In genomic region chr14:60647081-60647836, GRCh38 we compare ENCODE assay signal across 8 cellular contexts. TPM values are rescaled to one million over a fixed set of nuclear protein-coding genes. Genes with fewer than 3 reads are reported as not detected.
A peak's percentile ranks its signal among the peaks of the same experiment; 100 is the strongest.
DNase-seq lines count a peak whose midpoint lies in the region; ATAC-seq and TF ChIP-seq lines count a peak whose summit lies in the region.

No MANE protein-coding gene starts in this region.

- intact Hi-C loops in activated T-helper 1 cell treated with anti-CD3 and anti-CD28 coated beads, Interleukin-12 subunit alpha, Interleukin-12 subunit beta, Interleukin-2, Interleukin-4 antibody, amounts not matched to agents 30 ng/mL and 10 ng/mL and 1 ng/mL, durations not matched to agents 14 hours and 24 hours and 36 hours (cut with micrococcal nuclease): loop anchor here (1.0 to 10.0 kb wide), 2 partner anchors 9 to 312 kb away; no protein-coding TSS in a partner anchor

- H3K27ac Mint-ChIP-seq in activated T-helper 1 cell treated with anti-CD3 and anti-CD28 coated beads, Interleukin-12 subunit alpha, Interleukin-12 subunit beta, Interleukin-2, Interleukin-4 antibody, amounts not matched to agents 30 ng/mL and 10 ng/mL and 1 ng/mL, durations not matched to agents 14 hours and 24 hours and 36 hours: peak overlapping the region; percentile 58
- peak overlapping the region; percentile 74 for H3K27ac Mint-ChIP-seq in type B pancreatic cell

- H3K36me3 ChIP-seq in HUES64 (ENCODE audit: insufficient read depth, low read length) (no peaks in the 10 kb centered on the region), kidney epithelial cell (ENCODE audit: control insufficient read depth, insufficient read depth, low read length) (no peaks in the 10 kb centered on the region)

- H3K9me3 Mint-ChIP-seq in activated T-helper 1 cell treated with anti-CD3 and anti-CD28 coated beads, Interleukin-12 subunit alpha, Interleukin-12 subunit beta, Interleukin-2, Interleukin-4 antibody, amounts not matched to agents 30 ng/mL and 10 ng/mL and 1 ng/mL, durations not matched to agents 14 hours and 24 hours and 36 hours: no peaks in the 10 kb centered on the region
- H3K9me3 Mint-ChIP-seq in type B pancreatic cell: no peaks in the 10 kb centered on the region

- H3K36me3 Mint-ChIP-seq in activated T-helper 1 cell treated with anti-CD3 and anti-CD28 coated beads, Interleukin-12 subunit alpha, Interleukin-12 subunit beta, Interleukin-2, Interleukin-4 antibody, amounts not matched to agents 30 ng/mL and 10 ng/mL and 1 ng/mL, durations not matched to agents 14 hours and 24 hours and 36 hours (ENCODE audit: low read depth): peaks cover 4% of the 10 kb centered on the region
- H3K36me3 Mint-ChIP-seq in type B pancreatic cell: peaks cover 12% of the 10 kb centered on the region

- H3K27me3 ChIP-seq in HUES64 (ENCODE audit: insufficient read depth, low read length): peaks cover 100% of the 10 kb centered on the region
- H3K27me3 ChIP-seq in kidney epithelial cell (ENCODE audit: control insufficient read depth, insufficient read depth, low read length): peaks cover 43% of the 10 kb centered on the region

- under 1% methylated on average over 43 of the region's 43 CpGs for WGBS in HUES64

- DNase-seq in COR-L47 (lab: John Stamatoyannopoulos, UW) (peak; percentile 21), kidney epithelial cell (ENCODE audit: low read depth) (no peak), type B pancreatic cell (ENCODE audit: extremely low spot score, unreplicated experiment) (no peak), 8988T (no peak), iPS-NIHi11 (ENCODE audit: low spot score) (no peak)
- DNase-seq in activated T-helper 1 cell treated with anti-CD3 and anti-CD28 coated beads, Interleukin-12 subunit alpha, Interleukin-12 subunit beta, Interleukin-2, Interleukin-4 antibody, amounts not matched to agents 30 ng/mL and 10 ng/mL and 1 ng/mL, durations not matched to agents 14 hours and 24 hours and 36 hours (ENCODE audit: low spot score): no peak

- TF ChIP-seq CTCF in kidney epithelial cell (IDR thresholded peaks at IDR 0.05; ENCODE audit: insufficient read depth, low read length, poor library complexity, severe bottlenecking) (no peak), type B pancreatic cell (conservative IDR thresholded peaks at IDR 0.05) (no peak)

- H3K27me3 Mint-ChIP-seq in activated T-helper 1 cell treated with anti-CD3 and anti-CD28 coated beads, Interleukin-12 subunit alpha, Interleukin-12 subunit beta, Interleukin-2, Interleukin-4 antibody, amounts not matched to agents 30 ng/mL and 10 ng/mL and 1 ng/mL, durations not matched to agents 14 hours and 24 hours and 36 hours (ENCODE audit: insufficient read depth): peaks cover 80% of the 10 kb centered on the region
- peaks cover 93% of the 10 kb centered on the region for H3K27me3 Mint-ChIP-seq in type B pancreatic cell

- peaks cover 48% of the 10 kb centered on the region for H3K4me1 Mint-ChIP-seq in activated T-helper 1 cell treated with anti-CD3 and anti-CD28 coated beads, Interleukin-12 subunit alpha, Interleukin-12 subunit beta, Interleukin-2, Interleukin-4 antibody, amounts not matched to agents 30 ng/mL and 10 ng/mL and 1 ng/mL, durations not matched to agents 14 hours and 24 hours and 36 hours (ENCODE audit: low read depth)
- peaks cover 33% of the 10 kb centered on the region for H3K4me1 Mint-ChIP-seq in type B pancreatic cell (ENCODE audit: unreplicated experiment)

- peak overlapping the region; percentile 69 for H3K4me3 Mint-ChIP-seq in activated T-helper 1 cell treated with anti-CD3 and anti-CD28 coated beads, Interleukin-12 subunit alpha, Interleukin-12 subunit beta, Interleukin-2, Interleukin-4 antibody, amounts not matched to agents 30 ng/mL and 10 ng/mL and 1 ng/mL, durations not matched to agents 14 hours and 24 hours and 36 hours
- peak overlapping the region; percentile 94 for H3K4me3 Mint-ChIP-seq in type B pancreatic cell

- no peak overlapping the region for H3K27ac ChIP-seq in HUES64 (ENCODE audit: low read depth, low read length)

- H3K4me3 ChIP-seq in HUES64 (ENCODE audit: low read length): peak overlapping the region; percentile 49
- H3K4me3 ChIP-seq in kidney epithelial cell (ENCODE audit: low read depth, low read length): peak overlapping the region; percentile 56

- peaks cover 60% of the 10 kb centered on the region for H3K4me1 ChIP-seq in HUES64 (ENCODE audit: insufficient read depth, low read length)

- no peaks in the 10 kb centered on the region for H3K9me3 ChIP-seq in HUES64 (ENCODE audit: insufficient read depth, low read depth, low read length)

- H3K9ac ChIP-seq in HUES64 (ENCODE audit: low read depth, low read length): peak overlapping the region; percentile 26; the same call in 1 of the 2 replicates

- no peak for ATAC-seq in HG03025 (IDR thresholded peaks at IDR 0.05; ENCODE audit: low FRiP score, unreplicated experiment)

RNA-seq across cellular contexts. Expression of gene SIX1, which starts 2.0 kb away (rescaled TPM):
- 2.0 TPM for polyA plus RNA-seq in HUES64 (2013, experiment 1 of 2)
- polyA plus RNA-seq in HUES64 (2013, experiment 2 of 2): 2.7 TPM
- total RNA-seq in activated T-helper 1 cell treated with anti-CD3 and anti-CD28 coated beads, Interleukin-12 subunit alpha, Interleukin-12 subunit beta, Interleukin-2, Interleukin-4 antibody, amounts not matched to agents 30 ng/mL and 10 ng/mL and 1 ng/mL, durations not matched to agents 14 hours and 24 hours and 36 hours: 0.39 and 0.41 TPM in 2 replicates
- total RNA-seq in kidney epithelial cell (2.9 and 3.3 TPM in 2 replicates), type B pancreatic cell (ENCODE audit: low replicate concordance) (1.00 and 32.6 TPM in 2 replicates)
